ENCODE assay signal across 2 cellular contexts in the genomic region with DNA sequence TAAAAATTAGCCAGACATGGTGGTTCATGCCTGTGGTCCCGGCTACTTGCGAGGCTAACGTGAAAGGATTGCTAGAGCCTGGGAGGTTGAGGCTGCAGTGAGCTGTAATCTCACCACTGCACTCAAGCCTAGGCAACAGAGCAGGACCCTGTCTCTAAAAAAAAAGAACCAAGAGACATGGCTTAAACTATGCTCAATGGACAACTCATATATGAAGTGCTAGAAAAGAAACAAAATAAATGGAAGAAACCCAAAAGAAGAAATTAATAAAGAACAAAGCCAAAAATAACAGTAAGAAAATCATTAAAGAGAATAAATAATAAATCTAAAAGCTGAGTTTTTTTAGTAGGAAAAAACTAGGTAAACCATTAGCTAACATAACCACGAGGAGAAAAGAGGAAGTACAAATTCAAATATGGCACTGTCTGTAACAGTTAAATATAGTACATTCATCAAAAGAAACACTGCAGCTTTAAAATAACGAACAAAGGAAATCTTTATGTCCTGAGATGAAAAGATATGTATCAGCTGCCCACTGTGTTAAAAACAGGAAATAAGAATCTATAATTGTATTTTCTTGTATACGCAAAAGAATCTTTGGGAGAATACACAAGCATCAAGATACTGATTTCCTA.
TF ChIP-seq lines count a peak whose summit lies in the region.

No MANE protein-coding gene starts in this region.

TF ChIP-seq in endothelial cell of umbilical vein, 7 proteins besides CTCF, POLR2A, EP300 and RAD21:
- TF ChIP-seq, protein P1, sequence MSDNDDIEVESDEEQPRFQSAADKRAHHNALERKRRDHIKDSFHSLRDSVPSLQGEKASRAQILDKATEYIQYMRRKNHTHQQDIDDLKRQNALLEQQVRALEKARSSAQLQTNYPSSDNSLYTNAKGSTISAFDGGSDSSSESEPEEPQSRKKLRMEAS (IDR thresholded peaks at IDR 0.05; ENCODE audit: insufficient read depth, insufficient read length) = no peak
- TF ChIP-seq GATA2 (IDR thresholded peaks at IDR 0.05; ENCODE audit: insufficient read depth, insufficient read length, low read depth, low read length) = no peak
- no peak for TF ChIP-seq JUN (IDR thresholded peaks at IDR 0.05; ENCODE audit: borderline replicate concordance, insufficient read depth, insufficient read length, low read depth)
- no peak for TF ChIP-seq POLR2AphosphoS5 (IDR thresholded peaks at IDR 0.05; ENCODE audit: insufficient read depth, low read depth, low read length)
- no peak for TF ChIP-seq MYC (IDR thresholded peaks at IDR 0.05; ENCODE audit: low read depth, low read length)
TF ChIP-seq in endothelial cell of umbilical vein: peak in this region for 0.

TF ChIP-seq in HepG2, 621 proteins besides CTCF, POLR2A, EP300 and RAD21:
- TF ChIP-seq FOSL1 (CRISPR knock-in tag; IDR thresholded peaks at IDR 0.05; ENCODE audit: borderline replicate concordance) = no peak
- no peak for TF ChIP-seq JUN (CRISPR knock-in tag; IDR thresholded peaks at IDR 0.05)
- TF ChIP-seq GATAD2A (CRISPR knock-in tag; IDR thresholded peaks at IDR 0.05) = no peak
